In the genomic region with DNA sequence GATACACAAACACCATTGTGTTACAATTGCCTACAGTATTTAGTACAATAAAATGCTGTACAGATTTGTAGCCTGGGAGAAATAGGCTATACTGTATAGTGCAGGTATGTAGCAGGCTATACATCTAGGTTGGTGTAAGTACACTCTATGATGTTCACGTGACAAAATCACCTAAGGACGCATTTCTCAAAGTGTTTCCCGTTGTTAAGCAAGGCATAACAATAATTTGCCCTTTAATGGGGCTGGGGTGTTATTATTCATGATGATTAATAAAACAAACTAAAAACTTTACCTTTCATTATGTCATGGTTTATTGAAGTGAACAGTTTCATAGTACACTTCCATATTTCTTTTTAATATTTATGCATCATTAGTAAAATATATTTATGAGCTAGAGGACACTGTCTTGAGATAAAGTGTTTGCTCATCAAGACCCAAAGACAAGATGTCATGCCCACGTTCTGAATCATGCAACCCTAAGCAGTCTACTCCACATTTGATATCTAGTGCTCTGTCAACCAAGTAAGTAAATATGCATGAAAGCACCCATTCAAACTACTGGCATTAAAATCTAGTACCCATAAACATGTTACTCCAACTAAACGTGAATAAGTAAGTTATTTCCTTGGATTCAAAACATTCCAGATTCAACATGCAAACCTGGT, we compare ENCODE assay signal across 16 cellular contexts.
DNase-seq lines count a peak whose midpoint lies in the region; ATAC-seq, FAIRE-seq and TF ChIP-seq lines count a peak whose summit lies in the region.
"Had no signal": no experiment of that assay in that cellular context is flagged by ENCODE, and none has a peak within 500 bp of the region (broad histone marks: within the 10 kb centered on the region; RNA-seq: fewer than 3 reads in every experiment).

No MANE protein-coding gene starts in this region.

- H3K27me3 ChIP-seq in IMR-90 (ENCODE audit: control insufficient read depth, insufficient read depth, low read length) (no peaks in the 10 kb centered on the region), astrocyte (ENCODE audit: insufficient read depth, low read length) (no peaks in the 10 kb centered on the region), keratinocyte (ENCODE audit: control insufficient read depth, extremely low read depth, insufficient read depth, low read length) (no peaks in the 10 kb centered on the region)
- H3K27me3 ChIP-seq: BLaER1, SJCRH30 had no signal

- H3K9me1 ChIP-seq in IMR-90 (ENCODE audit: insufficient read depth, low read length), result 0 out of 2 replicates have a peak, but pooled peaks cover 6% of the 10 kb centered on the region
- no peaks in the 10 kb centered on the region for H3K9me1 ChIP-seq in keratinocyte (ENCODE audit: control insufficient read depth, extremely low read depth, insufficient read depth, low read length)

- intact Hi-C loops in IMR-90 (cut with micrococcal nuclease), result no loop called here

- TF ChIP-seq RAD21 in IMR-90 (IDR thresholded peaks at IDR 0.05; ENCODE audit: low read length), result no peak

- H3K4ac ChIP-seq in IMR-90 (ENCODE audit: low read depth, low read length), result 0 out of 2 replicates have a peak overlapping the region, but pooled peaks have one; percentile 9

- no peak overlapping the region for H3K14ac ChIP-seq in IMR-90 (replicated peaks; ENCODE audit: low read depth, low read length)

- no peak overlapping the region for H3K4me3 ChIP-seq in IMR-90 (ENCODE audit: insufficient read depth, low read depth, low read length)
- H3K4me3 ChIP-seq in astrocyte (ENCODE audit: insufficient read depth, low read depth, low read length), result no peak overlapping the region
- H3K4me3 ChIP-seq in keratinocyte (ENCODE audit: control insufficient read depth in 2 of 3, extremely low read depth in 1 of 3, insufficient read depth in 2 of 3, low read depth in 1 of 3, low read length in 3 of 3), result no peak overlapping the region
- H3K4me3 ChIP-seq: BLaER1 had no signal

- H3K36me3 ChIP-seq in IMR-90 (ENCODE audit: control insufficient read depth, insufficient read depth, low read length) (no peaks in the 10 kb centered on the region), astrocyte (ENCODE audit: insufficient read depth, low read length) (no peaks in the 10 kb centered on the region), keratinocyte (ENCODE audit: control insufficient read depth in 2 of 2, extremely low read depth in 1 of 2, insufficient read depth in 2 of 2, low read length in 2 of 2) (no peaks in the 10 kb centered on the region)
- H3K36me3 ChIP-seq: BLaER1, SJCRH30 had no signal

- no peak overlapping the region for H3K9ac ChIP-seq in IMR-90 (ENCODE audit: low read depth, low read length)
- H3K9ac ChIP-seq in astrocyte (ENCODE audit: low read length), result no peak overlapping the region
- no peak overlapping the region for H3K9ac ChIP-seq in keratinocyte (ENCODE audit: control insufficient read depth, extremely low read depth, insufficient read depth, low read length)
- H3K9ac ChIP-seq: BLaER1 had no signal

- peak overlapping the region; percentile 65; the same call in 1 of the 3 replicates for H2BK15ac ChIP-seq in IMR-90 (ENCODE audit: low read depth, low read length)

- H3K27me3 Mint-ChIP-seq in astrocyte (ENCODE audit: low read depth, unreplicated experiment), result no peaks in the 10 kb centered on the region
- H3K27me3 Mint-ChIP-seq: CD8-positive, alpha-beta memory T cell had no signal

- H3K56ac ChIP-seq in IMR-90 (ENCODE audit: extremely low read depth, insufficient read depth, low read length), result no peak overlapping the region

- no peak overlapping the region for H4K91ac ChIP-seq in IMR-90 (ENCODE audit: insufficient read depth, low read depth, low read length)

- H2BK20ac ChIP-seq in IMR-90 (ENCODE audit: low read depth, low read length), result no peak overlapping the region; the same call in 1 of the 2 replicates

- no CpG with 5 or more reads among the region's 5 CpGs for WGBS in IMR-90 (ENCODE audit: extremely low coverage in 2 of 2, insufficient read length in 1 of 2), 2 experiments

- H2BK120ac ChIP-seq in IMR-90 (ENCODE audit: low read depth, low read length), result peak overlapping the region; percentile 69

- no peak for TF ChIP-seq POLR2A in IMR-90 (IDR thresholded peaks at IDR 0.05; ENCODE audit: low read depth, low read length)

- no peak for DNase-seq in IMR-90
- DNase-seq in astrocyte (ENCODE audit: low read depth), result no peak
- no peak for DNase-seq in keratinocyte (ENCODE audit: low read depth, low spot score)
- no peak for DNase-seq in LoVo (ENCODE audit: low spot score)
- no peak for DNase-seq in activated naive CD4-positive, alpha-beta T cell (lab: John Stamatoyannopoulos, UW)
- DNase-seq in GM19240 (ENCODE audit: insufficient read length, low spot score), result no peak
- DNase-seq: CD8-positive, alpha-beta memory T cell; Kasumi-1; MV-4-11; NCI-H1436 treated with DMSO at 0.1 percent for 48 hours; NCI-H524; RPMI8226 had no signal

- H3K4me1 ChIP-seq in IMR-90 (ENCODE audit: control insufficient read depth, insufficient read depth, low read length) (peaks cover 3% of the 10 kb centered on the region), astrocyte (ENCODE audit: insufficient read depth, low read length) (peaks cover 15% of the 10 kb centered on the region), keratinocyte (ENCODE audit: control insufficient read depth, extremely low read depth, insufficient read depth, low read length) (peaks cover 23% of the 10 kb centered on the region)

- H3K9me3 ChIP-seq in IMR-90 (ENCODE audit: control insufficient read depth, insufficient read depth, low read length) (no peaks in the 10 kb centered on the region), astrocyte (ENCODE audit: insufficient read depth, low read depth, low read length) (no peaks in the 10 kb centered on the region), keratinocyte (ENCODE audit: control insufficient read depth, low read depth, low read length) (no peaks in the 10 kb centered on the region)
- H3K9me3 ChIP-seq: BLaER1, SJCRH30 had no signal

- H3K27ac Mint-ChIP-seq in astrocyte (ENCODE audit: unreplicated experiment), result no peak overlapping the region
- H3K27ac Mint-ChIP-seq: CD8-positive, alpha-beta memory T cell had no signal

- in situ Hi-C loops in IMR-90 (cut with MboI; ENCODE audit: low sequenced_read_pairs), result no loop called here

- H3K36me3 Mint-ChIP-seq in astrocyte (ENCODE audit: low read depth, unreplicated experiment), result no peaks in the 10 kb centered on the region
- H3K36me3 Mint-ChIP-seq: CD8-positive, alpha-beta memory T cell had no signal

- dilution Hi-C loops in IMR-90 (cut with HindIII; ENCODE audit: low sequenced_read_pairs, unreplicated experiment), result no loop called here
- dilution Hi-C loops in keratinocyte (cut with MboI; ENCODE audit: extremely low pct_ligation_motif_present, low sequenced_read_pairs), result no loop called here

- H3K4me2 ChIP-seq in IMR-90 (ENCODE audit: low read depth, low read length), result no peak overlapping the region
- peak overlapping the region; percentile 74 for H3K4me2 ChIP-seq in astrocyte (ENCODE audit: low read length)
- no peak overlapping the region for H3K4me2 ChIP-seq in keratinocyte (ENCODE audit: control insufficient read depth, extremely low read depth, insufficient read depth, low read depth, low read length)
- H3K4me2 ChIP-seq: BLaER1 had no signal

- no peak overlapping the region for H3K27ac ChIP-seq in IMR-90 (ENCODE audit: insufficient read depth, low read length)
- no peak overlapping the region for H3K27ac ChIP-seq in astrocyte (ENCODE audit: low read depth, low read length)
- no peak overlapping the region for H3K27ac ChIP-seq in keratinocyte (ENCODE audit: control insufficient read depth, insufficient read depth, low read length)
- H3K27ac ChIP-seq: BLaER1 had no signal

- H2BK5ac ChIP-seq in IMR-90 (ENCODE audit: low read depth, low read length, poor library complexity, severe bottlenecking), result no peak overlapping the region

- no peaks in the 10 kb centered on the region for H3K9me3 Mint-ChIP-seq in astrocyte (ENCODE audit: unreplicated experiment)

- H2AFZ ChIP-seq in IMR-90 (replicated peaks; ENCODE audit: low read length, poor library complexity), result no peak overlapping the region
- H2AFZ ChIP-seq in astrocyte (ENCODE audit: low read depth, low read length), result no peak overlapping the region
- H2AFZ ChIP-seq in keratinocyte (ENCODE audit: control insufficient read depth, low read length), result no peak overlapping the region

- H2AK9ac ChIP-seq in IMR-90 (replicated peaks; ENCODE audit: low read depth, low read length, poor library complexity), result no peak overlapping the region

- CTCF ChIA-PET in IMR-90 (lab: Yijun Ruan, JAX), result no interaction called here

- FAIRE-seq in astrocyte (lab: Jason Lieb, UNC) (no peak), keratinocyte (lab: Jason Lieb, UNC) (peak; percentile 17)
- FAIRE-seq: H1 had no signal

- ATAC-seq in IMR-90 (ENCODE audit: low read depth), result no peak
- ATAC-seq in HG03342 (IDR thresholded peaks at IDR 0.05; ENCODE audit: unreplicated experiment), result no peak

- TF ChIP-seq CTCF in IMR-90 (conservative IDR thresholded peaks at IDR 0.05; ENCODE audit: low read depth, low read length) (no peak), astrocyte (IDR thresholded peaks at IDR 0.05; ENCODE audit: insufficient read depth, low read depth, low read length) (no peak), keratinocyte (optimal IDR thresholded peaks at IDR 0.05 in 1 of 3, IDR thresholded peaks at IDR 0.05 in 1 of 3, conservative IDR thresholded peaks at IDR 0.05 in 1 of 3; ENCODE audit: extremely low read depth in 1 of 3, insufficient read depth in 2 of 3, low read length in 3 of 3) (no peak)

- H4K20me1 ChIP-seq in IMR-90 (ENCODE audit: insufficient read depth, low read length), result no peaks in the 10 kb centered on the region
- H4K20me1 ChIP-seq in astrocyte (ENCODE audit: insufficient read depth, low read length), result no peaks in the 10 kb centered on the region
- H4K20me1 ChIP-seq in keratinocyte (ENCODE audit: control insufficient read depth, extremely low read depth, insufficient read depth, low read length), result no peaks in the 10 kb centered on the region
- H4K20me1 ChIP-seq: BLaER1 had no signal

- H4K8ac ChIP-seq in IMR-90 (ENCODE audit: low read depth in 2 of 2, low read length in 2 of 2), result 0 out of 4 replicates have a peak overlapping the region, but pooled peaks of 1 of the 2 experiments have one; percentile 3

- H2AK5ac ChIP-seq in IMR-90 (ENCODE audit: low read depth, low read length), result no peak overlapping the region; the same call in 1 of the 2 replicates

- H3K4me3 Mint-ChIP-seq in astrocyte (ENCODE audit: unreplicated experiment), result no peak overlapping the region
- H3K4me3 Mint-ChIP-seq: CD8-positive, alpha-beta memory T cell had no signal

- H3K79me1 ChIP-seq in IMR-90 (ENCODE audit: low read depth in 1 of 2, low read length in 2 of 2), result no peaks in the 10 kb centered on the region

- no peak overlapping the region for H3K18ac ChIP-seq in IMR-90 (ENCODE audit: low read depth, low read length)

- POLR2A ChIA-PET in IMR-90 (lab: Charles Lee; ENCODE audit: unreplicated experiment), result no interaction called here

- H3K79me2 ChIP-seq in astrocyte (ENCODE audit: insufficient read depth, low read length) (no peaks in the 10 kb centered on the region), keratinocyte (ENCODE audit: control insufficient read depth, insufficient read depth, low read length) (no peaks in the 10 kb centered on the region)

- H4K5ac ChIP-seq in IMR-90 (ENCODE audit: low read depth, low read length), result no peak overlapping the region

- peaks cover 7% of the 10 kb centered on the region for H3K4me1 Mint-ChIP-seq in astrocyte (ENCODE audit: low read depth, unreplicated experiment)
- H3K4me1 Mint-ChIP-seq: CD8-positive, alpha-beta memory T cell had no signal

- no peak overlapping the region for H3K23ac ChIP-seq in IMR-90 (ENCODE audit: low read depth, low read length)

- BruUV-seq in IMR-90 (replicated peaks; lab: Mats Ljungman, UMichigan), result no TSS peak
